In the genomic region with DNA sequence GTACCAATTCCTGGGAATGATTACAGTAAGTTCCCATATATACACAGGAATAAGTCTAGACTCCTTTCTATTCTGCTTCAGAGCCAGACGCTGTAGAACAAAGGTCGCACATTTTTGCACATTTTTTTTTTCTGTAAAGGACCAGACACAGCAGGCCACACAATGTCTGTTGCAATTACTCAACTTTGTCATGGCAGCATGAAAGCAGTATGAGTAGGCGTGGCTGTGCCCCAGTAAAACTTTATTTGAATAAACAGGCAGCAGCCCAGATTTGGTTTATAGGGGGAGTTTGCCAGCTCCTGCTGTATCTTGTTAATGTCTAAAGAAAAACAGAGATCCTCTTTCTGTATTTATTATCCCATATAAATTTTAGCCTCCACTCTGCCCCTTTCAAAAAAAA, we compare ENCODE assay signal across 2 cellular contexts.
TF ChIP-seq lines count a peak whose summit lies in the region.

No MANE protein-coding gene starts in this region.

TF ChIP-seq in HEK293, 187 proteins besides CTCF, POLR2A, EP300 and RAD21 (continued from another document):
- TF ChIP-seq ZNF791 (tag by site-specific recombination; IDR thresholded peaks at IDR 0.05) (no peak), ZIC2 (tag by site-specific recombination; IDR thresholded peaks at IDR 0.05) (0 out of 2 replicates have a peak, but pooled peaks have one; percentile 8), ZFHX2 (tag by site-specific recombination; conservative IDR thresholded peaks at IDR 0.05) (peak; percentile 18; the same call in 1 of the 2 replicates), SP7 (tag by site-specific recombination; IDR thresholded peaks at IDR 0.05) (no peak), ZNF335 (tag by site-specific recombination; conservative IDR thresholded peaks at IDR 0.05) (0 out of 2 replicates have a peak, but pooled peaks have one; percentile 33), GLI2 (tag by site-specific recombination; IDR thresholded peaks at IDR 0.05; ENCODE audit: borderline replicate concordance, low read depth) (no peak), ZNF366 (tag by site-specific recombination; conservative IDR thresholded peaks at IDR 0.05) (no peak), REPIN1 (tag by site-specific recombination; IDR thresholded peaks at IDR 0.05; ENCODE audit: low read depth) (no peak), GLIS2 (tag by site-specific recombination; IDR thresholded peaks at IDR 0.05) (no peak), TRIM28 (IDR thresholded peaks at IDR 0.05; ENCODE audit: borderline replicate concordance, low read length) (no peak), MZF1 (tag by site-specific recombination; IDR thresholded peaks at IDR 0.05; ENCODE audit: borderline replicate concordance) (0 out of 2 replicates have a peak, but pooled peaks have one; percentile 22)
- TF ChIP-seq, protein P1, sequence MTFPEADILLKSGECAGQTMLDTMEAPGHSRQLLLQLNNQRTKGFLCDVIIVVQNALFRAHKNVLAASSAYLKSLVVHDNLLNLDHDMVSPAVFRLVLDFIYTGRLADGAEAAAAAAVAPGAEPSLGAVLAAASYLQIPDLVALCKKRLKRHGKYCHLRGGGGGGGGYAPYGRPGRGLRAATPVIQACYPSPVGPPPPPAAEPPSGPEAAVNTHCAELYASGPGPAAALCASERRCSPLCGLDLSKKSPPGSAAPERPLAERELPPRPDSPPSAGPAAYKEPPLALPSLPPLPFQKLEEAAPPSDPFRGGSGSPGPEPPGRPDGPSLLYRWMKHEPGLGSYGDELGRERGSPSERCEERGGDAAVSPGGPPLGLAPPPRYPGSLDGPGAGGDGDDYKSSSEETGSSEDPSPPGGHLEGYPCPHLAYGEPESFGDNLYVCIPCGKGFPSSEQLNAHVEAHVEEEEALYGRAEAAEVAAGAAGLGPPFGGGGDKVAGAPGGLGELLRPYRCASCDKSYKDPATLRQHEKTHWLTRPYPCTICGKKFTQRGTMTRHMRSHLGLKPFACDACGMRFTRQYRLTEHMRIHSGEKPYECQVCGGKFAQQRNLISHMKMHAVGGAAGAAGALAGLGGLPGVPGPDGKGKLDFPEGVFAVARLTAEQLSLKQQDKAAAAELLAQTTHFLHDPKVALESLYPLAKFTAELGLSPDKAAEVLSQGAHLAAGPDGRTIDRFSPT (tag by site-specific recombination; IDR thresholded peaks at IDR 0.05) = no peak
- TF ChIP-seq, protein P2, sequence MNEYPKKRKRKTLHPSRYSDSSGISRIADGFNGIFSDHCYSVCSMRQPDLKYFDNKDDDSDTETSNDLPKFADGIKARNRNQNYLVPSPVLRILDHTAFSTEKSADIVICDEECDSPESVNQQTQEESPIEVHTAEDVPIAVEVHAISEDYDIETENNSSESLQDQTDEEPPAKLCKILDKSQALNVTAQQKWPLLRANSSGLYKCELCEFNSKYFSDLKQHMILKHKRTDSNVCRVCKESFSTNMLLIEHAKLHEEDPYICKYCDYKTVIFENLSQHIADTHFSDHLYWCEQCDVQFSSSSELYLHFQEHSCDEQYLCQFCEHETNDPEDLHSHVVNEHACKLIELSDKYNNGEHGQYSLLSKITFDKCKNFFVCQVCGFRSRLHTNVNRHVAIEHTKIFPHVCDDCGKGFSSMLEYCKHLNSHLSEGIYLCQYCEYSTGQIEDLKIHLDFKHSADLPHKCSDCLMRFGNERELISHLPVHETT (tag by site-specific recombination; IDR thresholded peaks at IDR 0.05) = no peak
- TF ChIP-seq, protein P3, sequence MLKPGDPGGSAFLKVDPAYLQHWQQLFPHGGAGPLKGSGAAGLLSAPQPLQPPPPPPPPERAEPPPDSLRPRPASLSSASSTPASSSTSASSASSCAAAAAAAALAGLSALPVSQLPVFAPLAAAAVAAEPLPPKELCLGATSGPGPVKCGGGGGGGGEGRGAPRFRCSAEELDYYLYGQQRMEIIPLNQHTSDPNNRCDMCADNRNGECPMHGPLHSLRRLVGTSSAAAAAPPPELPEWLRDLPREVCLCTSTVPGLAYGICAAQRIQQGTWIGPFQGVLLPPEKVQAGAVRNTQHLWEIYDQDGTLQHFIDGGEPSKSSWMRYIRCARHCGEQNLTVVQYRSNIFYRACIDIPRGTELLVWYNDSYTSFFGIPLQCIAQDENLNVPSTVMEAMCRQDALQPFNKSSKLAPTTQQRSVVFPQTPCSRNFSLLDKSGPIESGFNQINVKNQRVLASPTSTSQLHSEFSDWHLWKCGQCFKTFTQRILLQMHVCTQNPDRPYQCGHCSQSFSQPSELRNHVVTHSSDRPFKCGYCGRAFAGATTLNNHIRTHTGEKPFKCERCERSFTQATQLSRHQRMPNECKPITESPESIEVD (tag by site-specific recombination; IDR thresholded peaks at IDR 0.05) = peak; percentile 28; the same call in 1 of the 2 replicates
- TF ChIP-seq, protein P4, sequence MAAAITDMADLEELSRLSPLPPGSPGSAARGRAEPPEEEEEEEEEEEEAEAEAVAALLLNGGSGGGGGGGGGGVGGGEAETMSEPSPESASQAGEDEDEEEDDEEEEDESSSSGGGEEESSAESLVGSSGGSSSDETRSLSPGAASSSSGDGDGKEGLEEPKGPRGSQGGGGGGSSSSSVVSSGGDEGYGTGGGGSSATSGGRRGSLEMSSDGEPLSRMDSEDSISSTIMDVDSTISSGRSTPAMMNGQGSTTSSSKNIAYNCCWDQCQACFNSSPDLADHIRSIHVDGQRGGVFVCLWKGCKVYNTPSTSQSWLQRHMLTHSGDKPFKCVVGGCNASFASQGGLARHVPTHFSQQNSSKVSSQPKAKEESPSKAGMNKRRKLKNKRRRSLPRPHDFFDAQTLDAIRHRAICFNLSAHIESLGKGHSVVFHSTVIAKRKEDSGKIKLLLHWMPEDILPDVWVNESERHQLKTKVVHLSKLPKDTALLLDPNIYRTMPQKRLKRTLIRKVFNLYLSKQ (tag by site-specific recombination; IDR thresholded peaks at IDR 0.05; ENCODE audit: borderline replicate concordance) = no peak

TF ChIP-seq in K562, 482 proteins besides CTCF, POLR2A, EP300 and RAD21:
- TF ChIP-seq HEY1 (CRISPR knock-in tag; IDR thresholded peaks at IDR 0.05; ENCODE audit: borderline replicate concordance) = no peak
- TF ChIP-seq, protein P5, sequence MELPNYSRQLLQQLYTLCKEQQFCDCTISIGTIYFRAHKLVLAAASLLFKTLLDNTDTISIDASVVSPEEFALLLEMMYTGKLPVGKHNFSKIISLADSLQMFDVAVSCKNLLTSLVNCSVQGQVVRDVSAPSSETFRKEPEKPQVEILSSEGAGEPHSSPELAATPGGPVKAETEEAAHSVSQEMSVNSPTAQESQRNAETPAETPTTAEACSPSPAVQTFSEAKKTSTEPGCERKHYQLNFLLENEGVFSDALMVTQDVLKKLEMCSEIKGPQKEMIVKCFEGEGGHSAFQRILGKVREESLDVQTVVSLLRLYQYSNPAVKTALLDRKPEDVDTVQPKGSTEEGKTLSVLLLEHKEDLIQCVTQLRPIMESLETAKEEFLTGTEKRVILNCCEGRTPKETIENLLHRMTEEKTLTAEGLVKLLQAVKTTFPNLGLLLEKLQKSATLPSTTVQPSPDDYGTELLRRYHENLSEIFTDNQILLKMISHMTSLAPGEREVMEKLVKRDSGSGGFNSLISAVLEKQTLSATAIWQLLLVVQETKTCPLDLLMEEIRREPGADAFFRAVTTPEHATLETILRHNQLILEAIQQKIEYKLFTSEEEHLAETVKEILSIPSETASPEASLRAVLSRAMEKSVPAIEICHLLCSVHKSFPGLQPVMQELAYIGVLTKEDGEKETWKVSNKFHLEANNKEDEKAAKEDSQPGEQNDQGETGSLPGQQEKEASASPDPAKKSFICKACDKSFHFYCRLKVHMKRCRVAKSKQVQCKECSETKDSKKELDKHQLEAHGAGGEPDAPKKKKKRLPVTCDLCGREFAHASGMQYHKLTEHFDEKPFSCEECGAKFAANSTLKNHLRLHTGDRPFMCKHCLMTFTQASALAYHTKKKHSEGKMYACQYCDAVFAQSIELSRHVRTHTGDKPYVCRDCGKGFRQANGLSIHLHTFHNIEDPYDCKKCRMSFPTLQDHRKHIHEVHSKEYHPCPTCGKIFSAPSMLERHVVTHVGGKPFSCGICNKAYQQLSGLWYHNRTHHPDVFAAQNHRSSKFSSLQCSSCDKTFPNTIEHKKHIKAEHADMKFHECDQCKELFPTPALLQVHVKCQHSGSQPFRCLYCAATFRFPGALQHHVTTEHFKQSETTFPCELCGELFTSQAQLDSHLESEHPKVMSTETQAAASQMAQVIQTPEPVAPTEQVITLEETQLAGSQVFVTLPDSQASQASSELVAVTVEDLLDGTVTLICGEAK (IDR thresholded peaks at IDR 0.05) = peak; percentile 82
- TF ChIP-seq, protein P5 (CRISPR knock-in tag; IDR thresholded peaks at IDR 0.05) = no peak
